In the genomic region with DNA sequence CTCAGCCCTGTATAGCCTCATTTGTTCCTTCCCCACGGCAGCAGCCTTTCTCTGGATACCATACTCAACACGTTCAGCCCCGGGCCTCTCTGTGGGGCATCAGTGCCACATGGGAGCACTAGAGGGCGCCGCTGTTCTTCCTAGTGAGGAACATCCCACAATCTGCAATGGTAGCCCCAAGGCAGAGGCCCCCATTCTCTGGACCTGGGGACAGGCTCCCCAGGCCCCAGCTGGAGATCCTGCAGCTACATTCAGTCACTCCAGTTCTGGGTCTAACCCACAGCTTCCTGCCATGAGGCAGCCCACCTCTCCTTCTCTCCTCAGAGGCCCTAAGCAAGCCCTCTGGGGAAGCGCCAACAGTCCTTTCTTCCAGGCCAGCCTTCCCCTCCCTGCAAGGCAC, we compare ENCODE assay signal across 8 cellular contexts. TPM values are rescaled to one million over a fixed set of nuclear protein-coding genes. Genes with fewer than 3 reads are reported as not detected.
A peak's percentile ranks its signal among the peaks of the same experiment; 100 is the strongest.
DNase-seq lines count a peak whose midpoint lies in the region; ATAC-seq and TF ChIP-seq lines count a peak whose summit lies in the region.

No MANE protein-coding gene starts in this region.

- H3K27ac Mint-ChIP-seq in H9: peak overlapping the region in 1 of 3 experiments; percentile 61; a peak in 2 of 7 replicates
- no peak overlapping the region for H3K27ac Mint-ChIP-seq in activated naive CD8-positive, alpha-beta T cell treated with anti-CD3 and anti-CD28 coated beads for 36 hours

- no peak overlapping the region for H3K9ac ChIP-seq in H9 (ENCODE audit: extremely low read depth, insufficient read length, low read length)

- H3K36me3 ChIP-seq in heart left ventricle: peaks cover 0 to 35% (median 18%) of the 10 kb centered on the region in 9 donors

- H3K27me3 Mint-ChIP-seq in H9 (ENCODE audit: low read depth): no peaks in the 10 kb centered on the region
- no peaks in the 10 kb centered on the region for H3K27me3 Mint-ChIP-seq in activated naive CD8-positive, alpha-beta T cell treated with anti-CD3 and anti-CD28 coated beads for 36 hours

- H3K18ac ChIP-seq in H9 (ENCODE audit: insufficient read length, low read depth, low read length): no peak overlapping the region

- H3K56ac ChIP-seq in H9 (ENCODE audit: insufficient read length, low read depth, low read length): no peak overlapping the region

- peaks cover 3 to 5% (median 5%) of the 10 kb centered on the region in 3 experiments; a peak in 4 of 7 replicates for H3K36me3 Mint-ChIP-seq in H9 (ENCODE audit: insufficient read depth in 1 of 3, low read depth in 3 of 3)
- no peaks in the 10 kb centered on the region for H3K36me3 Mint-ChIP-seq in activated naive CD8-positive, alpha-beta T cell treated with anti-CD3 and anti-CD28 coated beads for 36 hours

- WGBS in H9 (ENCODE audit: extremely low coverage, insufficient read length, low lambda C conversion rate): no CpG with 5 or more reads among the region's 6 CpGs
- WGBS in heart left ventricle, 4 donors: 18 to 21% (median 19%) methylated on average over 6 of the region's 6 CpGs

- H2BK5ac ChIP-seq in H9 (ENCODE audit: insufficient read length, low read length): no peak overlapping the region

- H2AK5ac ChIP-seq in H9 (ENCODE audit: insufficient read length, low read length): no peak overlapping the region

- H3K27ac ChIP-seq in H9 (ENCODE audit: insufficient read length, low read depth, low read length) (no peak overlapping the region), heart left ventricle (no peak overlapping the region)

- no peak overlapping the region for H3K4me3 ChIP-seq in heart left ventricle

- H2AFZ ChIP-seq in H9 (ENCODE audit: low read length): no peak overlapping the region

- ATAC-seq in heart left ventricle (peak; percentile 28 to 80 (median 68)), GM18520 (IDR thresholded peaks at IDR 0.05; ENCODE audit: unreplicated experiment) (no peak)

- H3K9me3 Mint-ChIP-seq in H9: no peaks in the 10 kb centered on the region
- H3K9me3 Mint-ChIP-seq in activated naive CD8-positive, alpha-beta T cell treated with anti-CD3 and anti-CD28 coated beads for 36 hours: no peaks in the 10 kb centered on the region

- no peak overlapping the region for H3K4me2 ChIP-seq in H9 (ENCODE audit: insufficient read depth, insufficient read length, low read length)

- no peaks in the 10 kb centered on the region for H3K79me1 ChIP-seq in H9 (ENCODE audit: insufficient read depth, low read depth, low read length, poor library complexity, severe bottlenecking)

- H2BK12ac ChIP-seq in H9 (ENCODE audit: insufficient read length, low read depth, low read length): no peak overlapping the region

- peak; percentile 86 for DNase-seq in GM10266 (ENCODE audit: extremely low spot score)
- DNase-seq in H9: peak; percentile 87
- DNase-seq in M059J (ENCODE audit: low read depth): peak; percentile 67
- peak; percentile 34 to 42 for DNase-seq in SW 1271 (lab: John Stamatoyannopoulos, UW)
- DNase-seq in activated naive CD8-positive, alpha-beta T cell treated with anti-CD3 and anti-CD28 coated beads for 36 hours: peak; percentile 78
- peak; percentile 73 to 89 (median 80) for DNase-seq in heart left ventricle
- DNase-seq in putamen (ENCODE audit: low spot score): peak; percentile 63

- no peaks in the 10 kb centered on the region for H3K79me2 ChIP-seq in H9 (ENCODE audit: insufficient read depth, low read length)

- H3K4me3 Mint-ChIP-seq in H9: no peak overlapping the region
- H3K4me3 Mint-ChIP-seq in activated naive CD8-positive, alpha-beta T cell treated with anti-CD3 and anti-CD28 coated beads for 36 hours: no peak overlapping the region

- no peak overlapping the region for H2BK120ac ChIP-seq in H9 (ENCODE audit: low read depth, low read length, poor library complexity, severe bottlenecking)

- H3K27me3 ChIP-seq in H9 (ENCODE audit: insufficient read depth, low read length) (no peaks in the 10 kb centered on the region), heart left ventricle (no peaks in the 10 kb centered on the region)

- H3K4me1 Mint-ChIP-seq in H9: peaks cover 13 to 19% of the 10 kb centered on the region in 2 experiments
- H3K4me1 Mint-ChIP-seq in activated naive CD8-positive, alpha-beta T cell treated with anti-CD3 and anti-CD28 coated beads for 36 hours: no peaks in the 10 kb centered on the region

- no peak overlapping the region for H3K14ac ChIP-seq in H9 (ENCODE audit: insufficient read depth, low read length)

- intact Hi-C loops in heart left ventricle (cut with DNase I): loop anchor here (1.0 to 10.0 kb wide), 9 partner anchors 69 to 193 kb away; no protein-coding TSS in a partner anchor

- H3K9me3 ChIP-seq in H9 (ENCODE audit: control insufficient read depth, low read depth, low read length) (no peaks in the 10 kb centered on the region), heart left ventricle (no peaks in the 10 kb centered on the region)

- no peak overlapping the region for H3K23ac ChIP-seq in H9 (ENCODE audit: insufficient read length, low read depth, low read length)

- no peak overlapping the region for H3T11ph ChIP-seq in H9 (ENCODE audit: low read length)

- H4K8ac ChIP-seq in H9 (replicated peaks; ENCODE audit: insufficient read length, low read depth, low read length): no peak overlapping the region

- H3K23me2 ChIP-seq in H9 (ENCODE audit: insufficient read length, low read depth, low read length, poor library complexity, severe bottlenecking): no peaks in the 10 kb centered on the region

- H4K5ac ChIP-seq in H9 (ENCODE audit: insufficient read length, low read depth, low read length): no peak overlapping the region

- H4K20me1 ChIP-seq in H9 (ENCODE audit: control insufficient read depth, insufficient read depth, insufficient read length): peaks cover under 1% of the 10 kb centered on the region

- H2BK20ac ChIP-seq in H9 (ENCODE audit: low read depth, low read length, poor library complexity, severe bottlenecking): no peak overlapping the region

- no peak for TF ChIP-seq POLR2A in heart left ventricle (IDR thresholded peaks at IDR 0.05)

- TF ChIP-seq CTCF in GM10266 (IDR thresholded peaks at IDR 0.05; ENCODE audit: control insufficient read depth, insufficient read depth, low read depth, missing control alignments): peak; percentile 90
- peak; percentile 97 for TF ChIP-seq CTCF in H9 (conservative IDR thresholded peaks at IDR 0.05)
- TF ChIP-seq CTCF in heart left ventricle (IDR thresholded peaks at IDR 0.05): peak; percentile 88 to 99 (median 94)

- no peak overlapping the region for H3K4ac ChIP-seq in H9 (ENCODE audit: low read depth, low read length)

- no peaks in the 10 kb centered on the region for H3K4me1 ChIP-seq in H9 (ENCODE audit: insufficient read depth, low read length)
- peaks cover 0 to 40% (median 18%) of the 10 kb centered on the region in 12 donors for H3K4me1 ChIP-seq in heart left ventricle

- H4K91ac ChIP-seq in H9 (ENCODE audit: insufficient read length, low read depth, low read length): no peak overlapping the region

- no peak overlapping the region for H2BK15ac ChIP-seq in H9 (ENCODE audit: low read depth, low read length)

RNA-seq across cellular contexts. Expression of a gene that starts 14.2 kb away (rescaled TPM):
- total RNA-seq in H9 (2021): 28.9 and 30.9 TPM in 2 replicates
- 7.9 and 17.3 TPM in 2 replicates for total RNA-seq in M059J (2014; rRNA removed; shearing (Covaris generic))
- total RNA-seq in activated naive CD8-positive, alpha-beta T cell treated with anti-CD3 and anti-CD28 coated beads for 36 hours: 10 to 100 TPM in 1 of 2 experiments, 1 to 10 TPM in 1; 8.3 to 10.8 TPM
- total RNA-seq in heart left ventricle: 10 to 100 TPM in 3 of 9 donors, 1 to 10 TPM in 6; 6.0 to 12.5 (median 9.1) TPM
- 1 to 10 TPM; 7.1 to 8.2 TPM for polyA plus RNA-seq in heart left ventricle

RNA-seq across cellular contexts. Expression of a gene that starts 27.1 kb away (rescaled TPM):
- 6.4 and 7.1 TPM in 2 replicates for total RNA-seq in H9 (2021)
- 19.4 and 40.8 TPM in 2 replicates for total RNA-seq in M059J (2014; rRNA removed; shearing (Covaris generic))
- total RNA-seq in activated naive CD8-positive, alpha-beta T cell treated with anti-CD3 and anti-CD28 coated beads for 36 hours: 1 to 10 TPM; 4.0 to 4.3 TPM
- 10 to 100 TPM; 18.6 to 43.7 (median 24.8) TPM for total RNA-seq in heart left ventricle
- polyA plus RNA-seq in heart left ventricle: 10 to 100 TPM; 10.7 to 50.7 TPM
